29 cellular contexts compared by ENCODE assay signal in genomic region chrX:44744828-44745227, GRCh38.
"Had no signal": no experiment of that assay in that cellular context is flagged by ENCODE, and none has a peak within 500 bp of the region (broad histone marks: within the 10 kb centered on the region; RNA-seq: fewer than 3 reads in every experiment).

No MANE protein-coding gene starts in this region.

- H3K27ac ChIP-seq: brain microvascular endothelial cell, cardiac muscle cell, colonic mucosa, SJSA1 had no signal

- FAIRE-seq: RCC 7860, TTC549 had no signal

- H3K27me3 ChIP-seq: brain microvascular endothelial cell, cardiac muscle cell, colonic mucosa, SJSA1 had no signal

- DNase-seq: activated B cell treated with CpG ODN at 0.5 μM for 24 hours; activated CD4-positive, alpha-beta T cell treated with anti-CD3 and anti-CD28 coated beads for 1 hour; activated CD4-positive, alpha-beta T cell treated with anti-CD3 and anti-CD28 coated beads, Interleukin-2, amount 10 ng/mL, durations not matched to agents 24 days and 14 days; activated CD4-positive, alpha-beta T cell treated with anti-CD3 and anti-CD28 coated beads, Interleukin-2, amount 50 U/mL, for 48 hours; activated CD8-positive, alpha-beta memory T cell treated with anti-CD3 and anti-CD28 coated beads, Interleukin-2, amount 10 ng/mL, durations not matched to agents 7 days and 5 days; activated effector memory CD4-positive, alpha-beta T cell treated with anti-CD3 and anti-CD28 coated beads, Interleukin-2, amount 50 U/mL, for 16 hours; activated naive CD4-positive, alpha-beta T cell treated with anti-CD3 and anti-CD28 coated beads for 36 hours; activated T-cell treated with anti-CD3 and anti-CD28 coated beads, Interleukin-2, amount 50 U/mL, for 4 hours; amygdala; brain microvascular endothelial cell; cerebellar nuclear complex; colonic mucosa; NCI-H1092; NCI-H1417; NCI-H1694; NCI-H2029; NCI-H345; NCI-H510A; NCI-H526 treated with DMSO at 0.1 percent for 48 hours; NCI-H82; NK-92 treated with Interleukin-12 subunit alpha and Interleukin-12 subunit beta, amount 100 ng/mL, for 24 hours; SHP77; T-cell; T1000 had no signal

- H3K27ac Mint-ChIP-seq: activated B cell treated with CpG ODN at 0.5 μM for 24 hours; activated CD4-positive, alpha-beta T cell treated with anti-CD3 and anti-CD28 coated beads, Interleukin-2, amount 10 ng/mL, durations not matched to agents 24 days and 14 days; activated CD8-positive, alpha-beta memory T cell treated with anti-CD3 and anti-CD28 coated beads, Interleukin-2, amount 10 ng/mL, durations not matched to agents 7 days and 5 days; activated naive CD4-positive, alpha-beta T cell treated with anti-CD3 and anti-CD28 coated beads for 36 hours; activated naive CD8-positive, alpha-beta T cell; T-cell had no signal

- H3K4me1 ChIP-seq: colonic mucosa, SJSA1 had no signal

- H3K36me3 Mint-ChIP-seq: activated CD8-positive, alpha-beta memory T cell treated with anti-CD3 and anti-CD28 coated beads, Interleukin-2, amount 10 ng/mL, durations not matched to agents 7 days and 5 days; activated naive CD8-positive, alpha-beta T cell; T-cell had no signal

- H3K4me3 Mint-ChIP-seq: activated B cell treated with CpG ODN at 0.5 μM for 24 hours; activated CD4-positive, alpha-beta T cell treated with anti-CD3 and anti-CD28 coated beads, Interleukin-2, amount 10 ng/mL, durations not matched to agents 24 days and 14 days; activated CD8-positive, alpha-beta memory T cell treated with anti-CD3 and anti-CD28 coated beads, Interleukin-2, amount 10 ng/mL, durations not matched to agents 7 days and 5 days; activated naive CD4-positive, alpha-beta T cell treated with anti-CD3 and anti-CD28 coated beads for 36 hours; activated naive CD8-positive, alpha-beta T cell; activated T-cell treated with anti-CD3 and anti-CD28 coated beads, Interleukin-2, amount 50 U/mL, for 4 hours; T-cell had no signal

- H3K4me1 Mint-ChIP-seq: activated B cell treated with CpG ODN at 0.5 μM for 24 hours; activated CD4-positive, alpha-beta T cell treated with anti-CD3 and anti-CD28 coated beads, Interleukin-2, amount 10 ng/mL, durations not matched to agents 24 days and 14 days; activated CD8-positive, alpha-beta memory T cell treated with anti-CD3 and anti-CD28 coated beads, Interleukin-2, amount 10 ng/mL, durations not matched to agents 7 days and 5 days had no signal

- H3K4me3 ChIP-seq: cardiac muscle cell, colonic mucosa, SJSA1 had no signal

- H3K9me3 ChIP-seq: colonic mucosa, SJSA1 had no signal

- H3K27me3 Mint-ChIP-seq: activated B cell treated with CpG ODN at 0.5 μM for 24 hours; activated CD4-positive, alpha-beta T cell treated with anti-CD3 and anti-CD28 coated beads, Interleukin-2, amount 10 ng/mL, durations not matched to agents 24 days and 14 days; activated CD8-positive, alpha-beta memory T cell treated with anti-CD3 and anti-CD28 coated beads, Interleukin-2, amount 10 ng/mL, durations not matched to agents 7 days and 5 days; activated naive CD8-positive, alpha-beta T cell had no signal

- H3K9me3 Mint-ChIP-seq: activated B cell treated with CpG ODN at 0.5 μM for 24 hours; activated CD4-positive, alpha-beta T cell treated with anti-CD3 and anti-CD28 coated beads, Interleukin-2, amount 10 ng/mL, durations not matched to agents 24 days and 14 days; activated naive CD4-positive, alpha-beta T cell treated with anti-CD3 and anti-CD28 coated beads for 36 hours; activated T-cell treated with anti-CD3 and anti-CD28 coated beads, Interleukin-2, amount 50 U/mL, for 4 hours; T-cell had no signal

- H3K36me3 ChIP-seq: brain microvascular endothelial cell, cardiac muscle cell, colonic mucosa, SJSA1 had no signal
